10 cellular contexts compared by ENCODE assay signal in genomic region chr5:68225188-68225910, GRCh38. TPM values are rescaled to one million over a fixed set of nuclear protein-coding genes. Genes with fewer than 3 reads are reported as not detected.
DNase-seq lines count a peak whose midpoint lies in the region; ATAC-seq, FAIRE-seq and TF ChIP-seq lines count a peak whose summit lies in the region.
"Had no signal": no experiment of that assay in that cellular context is flagged by ENCODE, and none has a peak within 500 bp of the region (broad histone marks: within the 10 kb centered on the region; RNA-seq: fewer than 3 reads in every experiment).

No MANE protein-coding gene starts in this region.

- H3K4me1 ChIP-seq in astrocyte (ENCODE audit: insufficient read depth, low read length) = peaks cover 8% of the 10 kb centered on the region
- peaks cover 13% of the 10 kb centered on the region for H3K4me1 ChIP-seq in thymus (ENCODE audit: control insufficient read depth, insufficient read depth, low read length)

- peak; percentile 20 for DNase-seq in NCI-H2029 treated with DMSO at 0.1 percent for 48 hours (lab: John Stamatoyannopoulos, UW)
- DNase-seq in NCI-H2029 (lab: John Stamatoyannopoulos, UW) = no peak
- DNase-seq in astrocyte (ENCODE audit: low read depth) = peak; percentile 82
- peak; percentile 72 for DNase-seq in kidney glomerular epithelial cell (lab: John Stamatoyannopoulos, UW)
- no peak for DNase-seq in NCI-H748 (lab: John Stamatoyannopoulos, UW; ENCODE audit: unreplicated experiment)
- DNase-seq in cerebellar nuclear complex (lab: John Stamatoyannopoulos, UW) = no peak

- no peak overlapping the region for H2AFZ ChIP-seq in astrocyte (ENCODE audit: low read depth, low read length)

- no peak for FAIRE-seq in astrocyte (lab: Jason Lieb, UNC)

- ATAC-seq in GM21526 (IDR thresholded peaks at IDR 0.05; ENCODE audit: low FRiP score, unreplicated experiment) = no peak

- no peaks in the 10 kb centered on the region for H3K9me3 ChIP-seq in astrocyte (ENCODE audit: insufficient read depth, low read depth, low read length)
- no peaks in the 10 kb centered on the region for H3K9me3 ChIP-seq in thymus (ENCODE audit: control insufficient read depth)

- H3K27me3 Mint-ChIP-seq in astrocyte (ENCODE audit: low read depth, unreplicated experiment) = no peaks in the 10 kb centered on the region
- H3K27me3 Mint-ChIP-seq: B cell, IgD-negative memory B cell had no signal

- H3K9me3 Mint-ChIP-seq in astrocyte (ENCODE audit: unreplicated experiment) = peaks cover 2% of the 10 kb centered on the region
- H3K9me3 Mint-ChIP-seq: IgD-negative memory B cell had no signal

- no peaks in the 10 kb centered on the region for H3K27me3 ChIP-seq in astrocyte (ENCODE audit: insufficient read depth, low read length)
- H3K27me3 ChIP-seq in thymus (ENCODE audit: control insufficient read depth, insufficient read depth) = no peaks in the 10 kb centered on the region

- peak overlapping the region; percentile 15 for H3K27ac Mint-ChIP-seq in astrocyte (ENCODE audit: unreplicated experiment)
- H3K27ac Mint-ChIP-seq: B cell, IgD-negative memory B cell had no signal

- peaks cover 12% of the 10 kb centered on the region for H3K4me1 Mint-ChIP-seq in astrocyte (ENCODE audit: low read depth, unreplicated experiment)

- H4K20me1 ChIP-seq in astrocyte (ENCODE audit: insufficient read depth, low read length) = peaks cover 48% of the 10 kb centered on the region

- peaks cover 6% of the 10 kb centered on the region for H3K36me3 ChIP-seq in astrocyte (ENCODE audit: insufficient read depth, low read length)
- peaks cover 25% of the 10 kb centered on the region for H3K36me3 ChIP-seq in thymus (ENCODE audit: control insufficient read depth, insufficient read depth)

- peak overlapping the region; percentile 36 for H3K4me2 ChIP-seq in astrocyte (ENCODE audit: low read length)

- no peak overlapping the region for H3K4me3 ChIP-seq in astrocyte (ENCODE audit: insufficient read depth, low read depth, low read length)
- no peak overlapping the region for H3K4me3 ChIP-seq in thymus (ENCODE audit: low read length)

- H3K79me2 ChIP-seq in astrocyte (ENCODE audit: insufficient read depth, low read length) = peaks cover 58% of the 10 kb centered on the region

- no peak overlapping the region for H3K9ac ChIP-seq in astrocyte (ENCODE audit: low read length)

- H3K27ac ChIP-seq in astrocyte (ENCODE audit: low read depth, low read length) (no peak overlapping the region), thymus (ENCODE audit: low read depth) (peak overlapping the region; percentile 56)

- TF ChIP-seq CTCF in astrocyte (IDR thresholded peaks at IDR 0.05; ENCODE audit: insufficient read depth, low read depth, low read length) = no peak

- peak overlapping the region; percentile 18 for H3K4me3 Mint-ChIP-seq in astrocyte (ENCODE audit: unreplicated experiment)
- H3K4me3 Mint-ChIP-seq: IgD-negative memory B cell had no signal

- WGBS in thymus = 89% methylated on average over 12 of the region's 12 CpGs

- H3K36me3 Mint-ChIP-seq in astrocyte (ENCODE audit: low read depth, unreplicated experiment) = peaks cover 10% of the 10 kb centered on the region

RNA-seq across cellular contexts. Expression of gene PIK3R1, which starts 9.8 kb away (rescaled TPM):
- 21.8 and 25.7 TPM in 2 replicates for total RNA-seq in astrocyte
- polyA plus RNA-seq in thymus = 33.7 TPM

Comparison
In these comparisons a context has a peak if more than half of its experiments do, and no peak if none do; other contexts are left out.
1. DNase-seq: peak in NCI-H2029 treated with DMSO at 0.1 percent for 48 hours (single experiment), astrocyte (single experiment) and kidney glomerular epithelial cell (single experiment); none in NCI-H2029 (single experiment), NCI-H748 (single experiment) and cerebellar nuclear complex (0 of 2).